In the genomic region with DNA sequence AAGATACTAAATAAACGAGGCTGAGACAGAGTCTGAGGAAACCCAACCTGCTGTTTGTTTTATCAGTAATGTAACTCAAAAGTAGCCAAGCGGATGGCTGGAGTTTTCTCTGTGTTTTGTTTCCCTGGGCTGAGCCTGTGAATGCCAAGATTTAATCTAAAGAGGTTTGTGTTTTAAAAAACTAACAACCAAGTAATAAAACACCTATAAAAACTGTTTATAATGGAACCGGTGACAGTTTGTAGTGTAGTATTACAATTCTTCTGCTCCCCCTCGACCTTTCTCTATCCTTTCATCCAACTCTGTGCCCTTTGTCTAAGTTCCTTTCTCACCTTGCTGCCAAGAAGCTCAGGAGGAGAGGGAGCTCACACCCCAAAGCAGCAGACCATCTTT, we compare ENCODE assay signal across 10 cellular contexts. TPM values are rescaled to one million over a fixed set of nuclear protein-coding genes. Genes with fewer than 3 reads are reported as not detected.
DNase-seq lines count a peak whose midpoint lies in the region; ATAC-seq and TF ChIP-seq lines count a peak whose summit lies in the region.
"Had no signal": no experiment of that assay in that cellular context is flagged by ENCODE, and none has a peak within 500 bp of the region (broad histone marks: within the 10 kb centered on the region; RNA-seq: fewer than 3 reads in every experiment).

No MANE protein-coding gene starts in this region.

- CTCF ChIA-PET in activated CD8-positive, alpha-beta T cell treated with anti-CD3 and anti-CD28 coated beads, Interleukin-2, amount 10 ng/mL, durations not matched to agents 7 days and 5 days (lab: Charles Lee), result interaction anchor here (0.8 to 3.7 kb wide), 4 partner anchors 85 to 456 kb away, joined by 3 to 22 read pairs (median 4); no protein-coding TSS in a partner anchor

- H3K27me3 Mint-ChIP-seq in activated CD8-positive, alpha-beta T cell treated with anti-CD3 and anti-CD28 coated beads, Interleukin-2, amount 10 ng/mL, durations not matched to agents 7 days and 5 days (ENCODE audit: low read depth), result no peaks in the 10 kb centered on the region
- H3K27me3 Mint-ChIP-seq in memory B cell, result no peaks in the 10 kb centered on the region

- H3K36me3 Mint-ChIP-seq in activated CD8-positive, alpha-beta T cell treated with anti-CD3 and anti-CD28 coated beads, Interleukin-2, amount 10 ng/mL, durations not matched to agents 7 days and 5 days (ENCODE audit: low read depth), result peaks cover 3% of the 10 kb centered on the region
- no peaks in the 10 kb centered on the region for H3K36me3 Mint-ChIP-seq in memory B cell

- peak overlapping the region; percentile 88 for H3K4me3 Mint-ChIP-seq in activated CD8-positive, alpha-beta T cell treated with anti-CD3 and anti-CD28 coated beads, Interleukin-2, amount 10 ng/mL, durations not matched to agents 7 days and 5 days
- peak overlapping the region; percentile 98 for H3K4me3 Mint-ChIP-seq in memory B cell

- no peaks in the 10 kb centered on the region for H3K9me3 Mint-ChIP-seq in activated CD8-positive, alpha-beta T cell treated with anti-CD3 and anti-CD28 coated beads, Interleukin-2, amount 10 ng/mL, durations not matched to agents 7 days and 5 days (ENCODE audit: insufficient read depth)
- no peaks in the 10 kb centered on the region for H3K9me3 Mint-ChIP-seq in memory B cell

- H3K9me3 ChIP-seq in heart left ventricle, result no peaks in the 10 kb centered on the region
- H3K9me3 ChIP-seq in upper lobe of left lung, result no peaks in the 10 kb centered on the region

- peaks cover 49% of the 10 kb centered on the region for H3K4me1 Mint-ChIP-seq in activated CD8-positive, alpha-beta T cell treated with anti-CD3 and anti-CD28 coated beads, Interleukin-2, amount 10 ng/mL, durations not matched to agents 7 days and 5 days (ENCODE audit: low read depth)
- H3K4me1 Mint-ChIP-seq in memory B cell, result peaks cover 18% of the 10 kb centered on the region

- TF ChIP-seq POLR2A in heart left ventricle (IDR thresholded peaks at IDR 0.05) (no peak), upper lobe of left lung (IDR thresholded peaks at IDR 0.05) (no peak)

- intact Hi-C loops in heart left ventricle (cut with DNase I) (loop anchor here in 9 of 10 donors (2.0 to 10.0 kb wide), 11 partner anchors 161 to 1049 kb away; a partner anchor contains a TSS), Right ventricle myocardium inferior (cut with DNase I) (loop anchor here (10.0 kb wide), 2 partner anchors 149 to 411 kb away; a partner anchor contains a TSS)

- H3K4me3 ChIP-seq in heart left ventricle (peak overlapping the region in 1 of 12 donors; percentile 99), upper lobe of left lung (no peak overlapping the region)

- POLR2A ChIA-PET in activated CD8-positive, alpha-beta T cell treated with anti-CD3 and anti-CD28 coated beads, Interleukin-2, amount 10 ng/mL, durations not matched to agents 7 days and 5 days (lab: Charles Lee), result interaction anchor here (0.8 to 2.2 kb wide), 5 partner anchors 9 to 238 kb away, joined by 3 to 6 read pairs (median 4); no protein-coding TSS in a partner anchor

- 40 to 46% (median 42%) methylated on average over 4 of the region's 4 CpGs for WGBS in heart left ventricle, 4 donors
- 28 to 47% methylated on average over 4 of the region's 4 CpGs for WGBS in upper lobe of left lung, 2 donors

- H3K36me3 ChIP-seq in heart left ventricle (no peaks in the 10 kb centered on the region), upper lobe of left lung (no peaks in the 10 kb centered on the region)

- no peaks in the 10 kb centered on the region for H3K27me3 ChIP-seq in heart left ventricle
- H3K27me3 ChIP-seq in upper lobe of left lung, result no peaks in the 10 kb centered on the region

- peak overlapping the region; percentile 93 for H3K27ac Mint-ChIP-seq in activated CD8-positive, alpha-beta T cell treated with anti-CD3 and anti-CD28 coated beads, Interleukin-2, amount 10 ng/mL, durations not matched to agents 7 days and 5 days
- H3K27ac Mint-ChIP-seq in memory B cell, result peak overlapping the region; percentile 57

- ATAC-seq in heart left ventricle (no peak), Right ventricle myocardium inferior (no peak), memory B cell (ENCODE audit: low read depth) (no peak), upper lobe of left lung (ENCODE audit: low FRiP score in 2 of 2) (no peak), HG02884 (IDR thresholded peaks at IDR 0.05; ENCODE audit: unreplicated experiment) (no peak), HG02973 (IDR thresholded peaks at IDR 0.05; ENCODE audit: unreplicated experiment) (no peak), GM18520 (IDR thresholded peaks at IDR 0.05; ENCODE audit: unreplicated experiment) (no peak)
- no peak for ATAC-seq in activated CD8-positive, alpha-beta T cell treated with anti-CD3 and anti-CD28 coated beads, Interleukin-2, amount 10 ng/mL, durations not matched to agents 7 days and 5 days

- DNase-seq in heart left ventricle, result no peak
- no peak for DNase-seq in Right ventricle myocardium inferior (ENCODE audit: missing footprints)
- no peak for DNase-seq in activated CD8-positive, alpha-beta T cell treated with anti-CD3 and anti-CD28 coated beads, Interleukin-2, amount 10 ng/mL, durations not matched to agents 7 days and 5 days
- no peak for DNase-seq in memory B cell (ENCODE audit: low spot score in 2 of 2)
- no peak for DNase-seq in upper lobe of left lung
- DNase-seq: DMS153, NCI-H1930 had no signal

- H3K27ac ChIP-seq in heart left ventricle, result peak overlapping the region in 9 of 12 donors; percentile 88 to 99 (median 95)
- peak overlapping the region; percentile 71 to 99 (median 88) for H3K27ac ChIP-seq in upper lobe of left lung

- no peak for TF ChIP-seq CTCF in heart left ventricle (IDR thresholded peaks at IDR 0.05)
- no peak for TF ChIP-seq CTCF in upper lobe of left lung (IDR thresholded peaks at IDR 0.05)

- H3K4me1 ChIP-seq in heart left ventricle (peaks cover 0 to 49% (median 28%) of the 10 kb centered on the region in 12 donors), upper lobe of left lung (peaks cover 36 to 52% (median 47%) of the 10 kb centered on the region in 4 donors)

- TF ChIP-seq EP300 in upper lobe of left lung (IDR thresholded peaks at IDR 0.05), result no peak

RNA-seq across cellular contexts. Expression of a gene that starts 2.6 kb away (rescaled TPM):
- 10 to 100 TPM; 36.8 to 61.3 (median 46.9) TPM for total RNA-seq in heart left ventricle
- polyA plus RNA-seq in heart left ventricle, result 10 to 100 TPM; 10.4 to 11.4 TPM
- total RNA-seq in Right ventricle myocardium inferior, result 42.6 TPM
- total RNA-seq in activated CD8-positive, alpha-beta T cell treated with anti-CD3 and anti-CD28 coated beads, Interleukin-2, amount 10 ng/mL, durations not matched to agents 7 days and 5 days, result 10 to 100 TPM; 40.3 to 43.1 TPM
- total RNA-seq in upper lobe of left lung, result 10 to 100 TPM; 35.2 to 78.4 (median 38.0) TPM
